24 cellular contexts compared by ENCODE assay signal in genomic region chr9:115973241-115973640, GRCh38.
DNase-seq lines count a peak whose midpoint lies in the region; ATAC-seq, FAIRE-seq and TF ChIP-seq lines count a peak whose summit lies in the region.
"Had no signal": no experiment of that assay in that cellular context is flagged by ENCODE, and none has a peak within 500 bp of the region (broad histone marks: within the 10 kb centered on the region; RNA-seq: fewer than 3 reads in every experiment).

No MANE protein-coding gene starts in this region.

- no peak overlapping the region for H3K9ac ChIP-seq in SK-N-SH
- H3K9ac ChIP-seq in adipocyte (ENCODE audit: low read length), result no peak overlapping the region

- H3F3A ChIP-seq in SK-N-SH (replicated peaks; ENCODE audit: insufficient read depth), result peaks cover 6% of the 10 kb centered on the region

- peak overlapping the region; percentile 28 to 39; a peak in 3 of 4 replicates for H3K27ac ChIP-seq in SK-N-SH (ENCODE audit: low read depth in 2 of 2, low read length in 1 of 2)
- H3K27ac ChIP-seq: 22Rv1, PC-9 had no signal

- no peaks in the 10 kb centered on the region for H3K27me3 Mint-ChIP-seq in osteocyte (ENCODE audit: unreplicated experiment)

- FAIRE-seq in D721Med (lab: Jason Lieb, UNC), result no peak

- POLR2A ChIA-PET in SK-N-SH (lab: Yijun Ruan, JAX), result no interaction called here

- H3K9me3 ChIP-seq in SK-N-SH, result no peaks in the 10 kb centered on the region
- peaks cover 5% of the 10 kb centered on the region for H3K9me3 ChIP-seq in adipocyte (ENCODE audit: control insufficient read depth, low read length)

- H3K27me3 ChIP-seq in SK-N-SH (ENCODE audit: insufficient read depth), result no peaks in the 10 kb centered on the region
- no peaks in the 10 kb centered on the region for H3K27me3 ChIP-seq in adipocyte (replicated peaks; ENCODE audit: control insufficient read depth, insufficient read depth, low read length)

- no peaks in the 10 kb centered on the region for H3K9me2 ChIP-seq in SK-N-SH

- H3K4me1 ChIP-seq in SK-N-SH (ENCODE audit: control insufficient read depth in 1 of 2, insufficient read depth in 2 of 2, low read depth in 1 of 2, low read length in 1 of 2) (peaks cover 0 to 9% of the 10 kb centered on the region in 2 experiments; a peak in 2 of 4 replicates), adipocyte (ENCODE audit: control insufficient read depth, insufficient read depth, low read length) (peaks cover 9% of the 10 kb centered on the region)

- ATAC-seq in SK-N-SH treated with all-trans-retinoic acid at 6 μM for 48 hours, result no peak
- ATAC-seq in HG03159 (IDR thresholded peaks at IDR 0.05; ENCODE audit: unreplicated experiment), result no peak

- no peak for TF ChIP-seq CTCF in SK-N-SH (IDR thresholded peaks at IDR 0.05)
- TF ChIP-seq CTCF in osteocyte (IDR thresholded peaks at IDR 0.05), result no peak
- no peak for TF ChIP-seq CTCF in D721Med (IDR thresholded peaks at IDR 0.05; ENCODE audit: insufficient read depth, missing control alignments)

- peak overlapping the region; percentile 78 for H3K27ac Mint-ChIP-seq in osteocyte (ENCODE audit: unreplicated experiment)
- H3K27ac Mint-ChIP-seq: CD8-positive, alpha-beta memory T cell; H9 had no signal

- no peaks in the 10 kb centered on the region for H3K36me3 Mint-ChIP-seq in osteocyte (ENCODE audit: unreplicated experiment)
- H3K36me3 Mint-ChIP-seq: CD8-positive, alpha-beta memory T cell had no signal

- H3K9me3 Mint-ChIP-seq in osteocyte (ENCODE audit: unreplicated experiment), result peaks cover 2% of the 10 kb centered on the region

- CTCF ChIA-PET in SK-N-SH (lab: Yijun Ruan, JAX), result interaction anchor here (0.6 kb wide), 1 partner anchor 17 kb away, joined by 3 read pairs; no protein-coding TSS in a partner anchor

- 75% methylated on average over 3 of the region's 3 CpGs for WGBS in SK-N-SH (ENCODE audit: low lambda C conversion rate)

- H3K36me3 ChIP-seq in SK-N-SH (replicated peaks in 1 of 2; ENCODE audit: control insufficient read depth in 1 of 2, insufficient read depth in 2 of 2, low read length in 1 of 2) (no peaks in the 10 kb centered on the region), adipocyte (ENCODE audit: control insufficient read depth, insufficient read depth, low read length, severe bottlenecking) (no peaks in the 10 kb centered on the region)

- no peak overlapping the region for H3K4me2 ChIP-seq in SK-N-SH
- H3K4me2 ChIP-seq: PC-9 had no signal

- H3K79me2 ChIP-seq in SK-N-SH (ENCODE audit: insufficient read depth), result no peaks in the 10 kb centered on the region

- H3K4me3 Mint-ChIP-seq in osteocyte (ENCODE audit: unreplicated experiment), result no peak overlapping the region
- H3K4me3 Mint-ChIP-seq: CD8-positive, alpha-beta memory T cell; H9 had no signal

- no peaks in the 10 kb centered on the region for H4K20me1 ChIP-seq in SK-N-SH (ENCODE audit: insufficient read depth)

- H3K4me1 Mint-ChIP-seq in osteocyte (ENCODE audit: unreplicated experiment), result peaks cover 43% of the 10 kb centered on the region
- H3K4me1 Mint-ChIP-seq: CD8-positive, alpha-beta memory T cell had no signal

- TF ChIP-seq EP300 in SK-N-SH (IDR thresholded peaks at IDR 0.05; ENCODE audit: borderline replicate concordance in 1 of 2, low read depth in 1 of 2, low read length in 1 of 2), result no peak

- DNase-seq in SK-N-SH (no peak), adipocyte (ENCODE audit: low read depth) (peak; percentile 52), fibroblast of gingiva (ENCODE audit: low read depth) (peak; percentile 14), osteocyte (ENCODE audit: extremely low spot score, unreplicated experiment) (no peak), NOMO-1 treated with DMSO at 0.1 percent for 48 hours (lab: John Stamatoyannopoulos, UW; ENCODE audit: unreplicated experiment) (no peak), D721Med (ENCODE audit: insufficient read length, low spot score) (no peak)
- DNase-seq: AML-193; C1 segment of cervical spinal cord; CD8-positive, alpha-beta memory T cell; DMS53; EL; H9; Karpas-422; NCI-H1417; NCI-H1694 treated with DMSO at 0.1 percent for 48 hours; NCI-H2081 treated with DMSO at 0.1 percent for 48 hours; NCI-H446; PC-9; RPMI8226; SHP77 treated with DMSO at 0.1 percent for 48 hours; T-helper 1 cell had no signal

- no peak for TF ChIP-seq RAD21 in SK-N-SH (IDR thresholded peaks at IDR 0.05; ENCODE audit: low read length)

- H3K4me3 ChIP-seq in SK-N-SH (ENCODE audit: low read depth in 2 of 2, low read length in 1 of 2) (no peak overlapping the region), adipocyte (ENCODE audit: low read length) (no peak overlapping the region)
- H3K4me3 ChIP-seq: PC-9 had no signal

- H2AFZ ChIP-seq in SK-N-SH (ENCODE audit: low read depth), result no peak overlapping the region
- H2AFZ ChIP-seq: PC-9 had no signal

TF ChIP-seq in SK-N-SH, 30 proteins besides CTCF, POLR2A, EP300 and RAD21:
- TF ChIP-seq MXI1 (IDR thresholded peaks at IDR 0.05; ENCODE audit: low read depth, low read length) (no peak), PBX3 (IDR thresholded peaks at IDR 0.05) (0 out of 2 replicates have a peak, but pooled peaks have one; percentile 17)

TF ChIP-seq in SK-N-SH treated with all-trans-retinoic acid at 6 μM for 48 hours, 23 proteins besides CTCF, POLR2A, EP300 and RAD21:
- no peak for TF ChIP-seq ISL1 (CRISPR knock-in tag; IDR thresholded peaks at IDR 0.05)
- no peak for TF ChIP-seq ZFP30 (CRISPR knock-in tag; IDR thresholded peaks at IDR 0.05)
- no peak for TF ChIP-seq CSDC2 (CRISPR knock-in tag; IDR thresholded peaks at IDR 0.05)
- no peak for TF ChIP-seq RARB (CRISPR knock-in tag; IDR thresholded peaks at IDR 0.05)
- no peak for TF ChIP-seq CSRNP3 (CRISPR knock-in tag; IDR thresholded peaks at IDR 0.05)
- TF ChIP-seq ZNF565 (CRISPR knock-in tag; conservative IDR thresholded peaks at IDR 0.05; ENCODE audit: low read depth), result no peak
- no peak for TF ChIP-seq ZFP3 (CRISPR knock-in tag; IDR thresholded peaks at IDR 0.05)
- no peak for TF ChIP-seq POU6F1 (CRISPR knock-in tag; IDR thresholded peaks at IDR 0.05; ENCODE audit: borderline replicate concordance, low read depth)

Comparison
In these comparisons a context has a peak if more than half of its experiments do, and no peak if none do; other contexts are left out.
1. DNase-seq: peak in adipocyte (single experiment) and fibroblast of gingiva (single experiment); none in SK-N-SH (single experiment), osteocyte (single experiment), NOMO-1 treated with DMSO at 0.1 percent for 48 hours (single experiment) and D721Med (single experiment).